In genomic region chr5:58459860-58460726, GRCh38 we compare ENCODE assay signal across 1 cellular context.
TF ChIP-seq lines count a peak whose summit lies in the region.

Gene PLK2 (minus strand): TSS chr5:58460086. CDS start chr5:58459959, 127 bp downstream.

TF ChIP-seq in HEK293, 187 proteins besides CTCF, POLR2A, EP300 and RAD21 (continued from another document and continues in another):
- no peak for TF ChIP-seq ZNF670 (tag by site-specific recombination; IDR thresholded peaks at IDR 0.05; ENCODE audit: low read depth)
- no peak for TF ChIP-seq ZNF175 (tag by site-specific recombination; IDR thresholded peaks at IDR 0.05)
- peak; percentile 79 for TF ChIP-seq ZNF600 (tag by site-specific recombination; IDR thresholded peaks at IDR 0.05)
- no peak for TF ChIP-seq GFI1B (tag by site-specific recombination; IDR thresholded peaks at IDR 0.05)
- peak; percentile 85 for TF ChIP-seq SCRT1 (tag by site-specific recombination; IDR thresholded peaks at IDR 0.05; ENCODE audit: borderline replicate concordance)
- TF ChIP-seq ZNF623 (tag by site-specific recombination; IDR thresholded peaks at IDR 0.05), result no peak
- no peak for TF ChIP-seq ZNF830 (tag by site-specific recombination; IDR thresholded peaks at IDR 0.05; ENCODE audit: low read depth)
- TF ChIP-seq ZNF768 (tag by site-specific recombination; IDR thresholded peaks at IDR 0.05), result no peak
- TF ChIP-seq ZNF530 (tag by site-specific recombination; IDR thresholded peaks at IDR 0.05; ENCODE audit: low read depth), result no peak
- TF ChIP-seq GLI4 (tag by site-specific recombination; IDR thresholded peaks at IDR 0.05), result no peak
- peak; percentile 38; the same call in 1 of the 2 replicates for TF ChIP-seq WT1 (tag by site-specific recombination; IDR thresholded peaks at IDR 0.05)
- 0 out of 2 replicates have a peak, but pooled peaks have one; percentile 10 for TF ChIP-seq ZNF785 (tag by site-specific recombination; IDR thresholded peaks at IDR 0.05)
- TF ChIP-seq ZNF580 (tag by site-specific recombination; IDR thresholded peaks at IDR 0.05), result no peak
- TF ChIP-seq BCL6B (tag by site-specific recombination; IDR thresholded peaks at IDR 0.05), result no peak; the same call in 1 of the 2 replicates
- TF ChIP-seq ZBTB44 (tag by site-specific recombination; IDR thresholded peaks at IDR 0.05), result no peak
- no peak for TF ChIP-seq SALL2 (tag by site-specific recombination; IDR thresholded peaks at IDR 0.05; ENCODE audit: borderline replicate concordance)
- peak; percentile 92 for TF ChIP-seq ZNF692 (tag by site-specific recombination; IDR thresholded peaks at IDR 0.05)
- TF ChIP-seq ZNF202 (tag by site-specific recombination; IDR thresholded peaks at IDR 0.05; ENCODE audit: borderline replicate concordance), result no peak
- no peak for TF ChIP-seq ZNF157 (tag by site-specific recombination; IDR thresholded peaks at IDR 0.05)
- TF ChIP-seq ZBTB48 (tag by site-specific recombination; IDR thresholded peaks at IDR 0.05), result peak; percentile 93
- TF ChIP-seq MZF1 (tag by site-specific recombination; IDR thresholded peaks at IDR 0.05; ENCODE audit: borderline replicate concordance), result no peak
- no peak for TF ChIP-seq PRDM4 (tag by site-specific recombination; IDR thresholded peaks at IDR 0.05)
- TF ChIP-seq KLF10 (tag by site-specific recombination; IDR thresholded peaks at IDR 0.05), result no peak
- no peak for TF ChIP-seq ZNF311 (tag by site-specific recombination; IDR thresholded peaks at IDR 0.05; ENCODE audit: borderline replicate concordance)
- TF ChIP-seq ZNF133 (tag by site-specific recombination; IDR thresholded peaks at IDR 0.05), result no peak; the same call in 1 of the 2 replicates
- peak; percentile 50 for TF ChIP-seq ZNF660 (tag by site-specific recombination; IDR thresholded peaks at IDR 0.05)
- no peak for TF ChIP-seq ZNF558 (tag by site-specific recombination; IDR thresholded peaks at IDR 0.05)
- TF ChIP-seq ZNF777 (tag by site-specific recombination; IDR thresholded peaks at IDR 0.05; ENCODE audit: borderline replicate concordance), result peak; percentile 86; the same call in 1 of the 2 replicates
- TF ChIP-seq ZNF138 (tag by site-specific recombination; IDR thresholded peaks at IDR 0.05; ENCODE audit: borderline replicate concordance), result no peak
- peak; percentile 81 for TF ChIP-seq PRDM10 (tag by site-specific recombination; IDR thresholded peaks at IDR 0.05)
- peak; percentile 32; the same call in 1 of the 2 replicates for TF ChIP-seq ZNF501 (tag by site-specific recombination; IDR thresholded peaks at IDR 0.05)
- TF ChIP-seq HOXA7 (CRISPR knock-in tag; IDR thresholded peaks at IDR 0.05; ENCODE audit: borderline replicate concordance), result no peak
- TF ChIP-seq ZNF366 (tag by site-specific recombination; conservative IDR thresholded peaks at IDR 0.05), result no peak
- TF ChIP-seq ZNF510 (tag by site-specific recombination; IDR thresholded peaks at IDR 0.05; ENCODE audit: insufficient replicate concordance), result no peak
- TF ChIP-seq INSM2 (tag by site-specific recombination; IDR thresholded peaks at IDR 0.05), result no peak
- TF ChIP-seq ZNF639 (tag by site-specific recombination; IDR thresholded peaks at IDR 0.05), result no peak
- TF ChIP-seq SP7 (tag by site-specific recombination; IDR thresholded peaks at IDR 0.05), result peak; percentile 65; the same call in 1 of the 2 replicates
- TF ChIP-seq ZNF704 (tag by site-specific recombination; IDR thresholded peaks at IDR 0.05), result no peak
- no peak for TF ChIP-seq ZNF248 (tag by site-specific recombination; IDR thresholded peaks at IDR 0.05)
- no peak for TF ChIP-seq ZNF292 (tag by site-specific recombination; IDR thresholded peaks at IDR 0.05; ENCODE audit: borderline replicate concordance, low read depth)
- TF ChIP-seq ZSCAN4 (tag by site-specific recombination; IDR thresholded peaks at IDR 0.05), result no peak; the same call in 1 of the 2 replicates
- no peak; the same call in none of the 2 replicates for TF ChIP-seq PATZ1 (tag by site-specific recombination; IDR thresholded peaks at IDR 0.05)
- TF ChIP-seq ZNF140 (tag by site-specific recombination; IDR thresholded peaks at IDR 0.05), result no peak
- TF ChIP-seq ZNF2 (tag by site-specific recombination; IDR thresholded peaks at IDR 0.05), result peak; percentile 77
